In genomic region chr17:4710693-4711634, GRCh38 we compare ENCODE assay signal across 8 cellular contexts. TPM values are rescaled to one million over a fixed set of nuclear protein-coding genes. Genes with fewer than 3 reads are reported as not detected.
DNase-seq lines count a peak whose midpoint lies in the region; ATAC-seq and TF ChIP-seq lines count a peak whose summit lies in the region.

No MANE protein-coding gene starts in this region.

- TF ChIP-seq POLR2A in heart left ventricle (IDR thresholded peaks at IDR 0.05), result no peak
- TF ChIP-seq POLR2A in sigmoid colon (IDR thresholded peaks at IDR 0.05), result no peak

- no peaks in the 10 kb centered on the region for H3K27me3 ChIP-seq in OCI-LY3 (ENCODE audit: low read depth, low read length)
- H3K27me3 ChIP-seq in heart left ventricle, result no peaks in the 10 kb centered on the region
- H3K27me3 ChIP-seq in sigmoid colon, result no peaks in the 10 kb centered on the region

- H3K27ac ChIP-seq in OCI-LY3 (ENCODE audit: low read length) (peak overlapping the region; percentile 57), heart left ventricle (peak overlapping the region; percentile 33 to 94 (median 77)), sigmoid colon (peak overlapping the region; percentile 82 to 90 (median 88))

- peaks cover 18% of the 10 kb centered on the region for H3K79me2 ChIP-seq in OCI-LY3 (ENCODE audit: low read length)

- TF ChIP-seq CTCF in OCI-LY3 (IDR thresholded peaks at IDR 0.05; ENCODE audit: low read depth, low read length) (no peak), heart left ventricle (IDR thresholded peaks at IDR 0.05) (no peak), sigmoid colon (IDR thresholded peaks at IDR 0.05) (no peak)

- H3K4me2 ChIP-seq in OCI-LY3 (ENCODE audit: low read length), result peak overlapping the region; percentile 98

- H4K20me1 ChIP-seq in OCI-LY3 (ENCODE audit: insufficient read depth, low read length), result no peaks in the 10 kb centered on the region

- DNase-seq in DMS79 (lab: John Stamatoyannopoulos, UW) (peak; percentile 57), DMS79 treated with DMSO at 0.1 percent for 48 hours (lab: John Stamatoyannopoulos, UW) (no peak), heart left ventricle (peak in 2 of 5 donors; percentile 41 to 75), sigmoid colon (no peak), NCI-H1436 treated with DMSO at 0.1 percent for 48 hours (lab: John Stamatoyannopoulos, UW) (no peak)
- DNase-seq in activated effector memory CD4-positive, alpha-beta T cell treated with anti-CD3 and anti-CD28 coated beads, Interleukin-2, amount 50 U/mL, for 16 hours, result peak; percentile 76

- H3K9me3 ChIP-seq in OCI-LY3 (ENCODE audit: insufficient read depth, low read length) (no peaks in the 10 kb centered on the region), heart left ventricle (no peaks in the 10 kb centered on the region), sigmoid colon (no peaks in the 10 kb centered on the region)

- intact Hi-C loops in heart left ventricle (cut with DNase I), result loop anchor here in 6 of 10 donors (1.0 to 5.0 kb wide), 6 partner anchors 20 to 178 kb away; partner anchors contain the start of genes GLTPD2 (in 3 of the 6), MED11 (in 3 of the 6) and VMO1 (in 2 of the 6)
- intact Hi-C loops in sigmoid colon (cut with DNase I), result loop anchor here (2.0 to 5.0 kb wide), 4 partner anchors 20 to 176 kb away; partner anchors contain the start of genes MED11, MINK1 and VMO1

- H3K4me1 ChIP-seq in OCI-LY3 (ENCODE audit: low read length) (peaks cover 12% of the 10 kb centered on the region), heart left ventricle (peaks cover 0 to 42% (median 11%) of the 10 kb centered on the region in 12 donors), sigmoid colon (peaks cover 0 to 20% (median 14%) of the 10 kb centered on the region in 4 donors)

- H3K4me3 ChIP-seq in OCI-LY3 (ENCODE audit: low read length) (peak overlapping the region; percentile 92), heart left ventricle (peak overlapping the region; percentile 47 to 93 (median 72)), sigmoid colon (peak overlapping the region; percentile 73 to 84 (median 78))

- no peak overlapping the region; the same call in 1 of the 2 replicates for H2AFZ ChIP-seq in OCI-LY3 (ENCODE audit: low read depth, low read length)

- no peaks in the 10 kb centered on the region for H3K36me3 ChIP-seq in OCI-LY3 (replicated peaks; ENCODE audit: low read depth, low read length)
- H3K36me3 ChIP-seq in heart left ventricle, result peaks cover 0 to 4% (median 0%) of the 10 kb centered on the region in 9 donors
- peaks cover 0 to under 1% (median 0%) of the 10 kb centered on the region in 4 donors for H3K36me3 ChIP-seq in sigmoid colon

- peak overlapping the region; percentile 85 for H3K9ac ChIP-seq in OCI-LY3 (ENCODE audit: low read length)

- WGBS in heart left ventricle, 4 donors, result 11 to 23% (median 14%) methylated on average over 36 to 57 of the region's 57 CpGs
- 5 to 8% methylated on average over 57 of the region's 57 CpGs for WGBS in sigmoid colon, 2 donors

- no peak for TF ChIP-seq EP300 in sigmoid colon (IDR thresholded peaks at IDR 0.05)

- ATAC-seq in heart left ventricle, result peak in 2 of 4 donors; percentile 1 to 4
- ATAC-seq in HG02571 (IDR thresholded peaks at IDR 0.05; ENCODE audit: unreplicated experiment), result no peak

RNA-seq across cellular contexts. Expression of gene ARRB2, which starts 0.5 kb away (rescaled TPM):
- 10 to 100 TPM; 10.9 to 87.6 (median 23.0) TPM for total RNA-seq in heart left ventricle
- polyA plus RNA-seq in heart left ventricle, result 10 to 100 TPM; 17.1 to 24.8 TPM
- 10 to 100 TPM; 22.1 to 35.7 (median 28.2) TPM for total RNA-seq in sigmoid colon
- polyA plus RNA-seq in sigmoid colon, result 10 to 100 TPM; 38.4 to 51.7 (median 39.3) TPM

RNA-seq across cellular contexts. Expression of gene PELP1, which starts 7.0 kb away (rescaled TPM):
- total RNA-seq in heart left ventricle (10 to 100 TPM; 19.0 to 42.6 (median 34.5) TPM), sigmoid colon (10 to 100 TPM; 20.0 to 37.7 (median 26.2) TPM)
- polyA plus RNA-seq in heart left ventricle (10 to 100 TPM; 20.4 to 28.0 TPM), sigmoid colon (10 to 100 TPM in 1 of 3 donors, 1 to 10 TPM in 2; 4.2 to 27.0 (median 9.9) TPM)

RNA-seq across cellular contexts. Expression of gene MED11, which starts 20.3 kb away (rescaled TPM):
- total RNA-seq in heart left ventricle, result 10 to 100 TPM; 11.5 to 30.3 (median 18.8) TPM
- polyA plus RNA-seq in heart left ventricle, result 10 to 100 TPM; 23.3 to 49.6 TPM
- total RNA-seq in sigmoid colon, result 10 to 100 TPM; 31.1 to 43.6 (median 38.3) TPM
- 10 to 100 TPM; 35.8 to 61.9 (median 47.4) TPM for polyA plus RNA-seq in sigmoid colon

RNA-seq across cellular contexts. Expression of gene ZMYND15, which starts 28.7 kb away (rescaled TPM):
- total RNA-seq in heart left ventricle (1 to 10 TPM in 2 of 9 donors, under 1 TPM in 4, not detected in 3; 0.27 to 2.9 (median 0.44) TPM), sigmoid colon (under 1 TPM in 3 of 4 donors, not detected in 1; 0.36 to 0.55 (median 0.49) TPM)
- polyA plus RNA-seq in heart left ventricle (under 1 TPM; 0.14 to 0.30 TPM), sigmoid colon (1 to 10 TPM in 2 of 3 donors, not detected in 1; 1.1 to 1.2 TPM)

RNA-seq across cellular contexts. Expression of gene CXCL16, which starts 28.8 kb away (rescaled TPM):
- total RNA-seq in heart left ventricle (10 to 100 TPM in 2 of 9 donors, 1 to 10 TPM in 7; 1.6 to 42.5 (median 4.5) TPM), sigmoid colon (1 to 10 TPM; 4.6 to 6.8 (median 5.3) TPM)
- polyA plus RNA-seq in heart left ventricle (1 to 10 TPM; 1.3 to 3.7 TPM), sigmoid colon (10 to 100 TPM; 21.6 to 32.8 (median 29.0) TPM)

Comparison
In these comparisons a context has a peak if more than half of its experiments do, and no peak if none do; other contexts are left out.
1. DNase-seq: peak in DMS79 (single experiment) and activated effector memory CD4-positive, alpha-beta T cell treated with anti-CD3 and anti-CD28 coated beads, Interleukin-2, amount 50 U/mL, for 16 hours (single experiment); none in DMS79 treated with DMSO at 0.1 percent for 48 hours (single experiment), sigmoid colon (single experiment) and NCI-H1436 treated with DMSO at 0.1 percent for 48 hours (single experiment).
2. Peak in every context shown above with its lines, with median percentiles within 50 percentile points of each other: H3K27ac ChIP-seq and H3K4me3 ChIP-seq.